In genomic region chr7:100874300-100874576, GRCh38 we compare ENCODE assay signal across 8 cellular contexts. TPM values are rescaled to one million over a fixed set of nuclear protein-coding genes. Genes with fewer than 3 reads are reported as not detected.
DNase-seq lines count a peak whose midpoint lies in the region; ATAC-seq lines count a peak whose summit lies in the region.

No MANE protein-coding gene starts in this region.

- peaks cover 28% of the 10 kb centered on the region for H3K4me1 ChIP-seq in mononuclear cell (ENCODE audit: insufficient read depth, low read length)

- H3K4me3 Mint-ChIP-seq in stimulated activated naive CD8-positive, alpha-beta T cell treated with anti-CD3 and anti-CD28 coated beads, Interleukin-15, Interleukin-2, amounts not matched to agents 100 ng/mL and 50 ng/mL, for 24 hours: peak overlapping the region; percentile 98

- H3K27me3 ChIP-seq in mononuclear cell (ENCODE audit: insufficient read depth, low read length): no peaks in the 10 kb centered on the region

- H3K36me3 Mint-ChIP-seq in stimulated activated naive CD8-positive, alpha-beta T cell treated with anti-CD3 and anti-CD28 coated beads, Interleukin-15, Interleukin-2, amounts not matched to agents 100 ng/mL and 50 ng/mL, for 24 hours (ENCODE audit: low read depth): peaks cover 59% of the 10 kb centered on the region

- no peak for DNase-seq in stimulated activated naive CD8-positive, alpha-beta T cell treated with anti-CD3 and anti-CD28 coated beads, Interleukin-15, Interleukin-2, amounts not matched to agents 100 U/mL and 50 U/mL, for 24 hours
- peak in 1 of 61 donors; percentile 38 for DNase-seq in caudate nucleus (lab: John Stamatoyannopoulos, UW)
- no peak for DNase-seq in globus pallidus (ENCODE audit: low spot score)
- no peak for DNase-seq in HCEC 1CT
- DNase-seq in HK-2 (ENCODE audit: unreplicated experiment): no peak
- DNase-seq in activated effector memory CD4-positive, alpha-beta T cell treated with Interleukin-2 at 50 U/mL for 16 hours: no peak

- no peaks in the 10 kb centered on the region for H3K9me3 ChIP-seq in mononuclear cell (ENCODE audit: low read depth, low read length)

- ATAC-seq in stimulated activated naive CD8-positive, alpha-beta T cell treated with anti-CD3 and anti-CD28 coated beads, Interleukin-15, Interleukin-2, amounts not matched to agents 100 U/mL and 50 U/mL, for 24 hours: no peak

- H3K27me3 Mint-ChIP-seq in stimulated activated naive CD8-positive, alpha-beta T cell treated with anti-CD3 and anti-CD28 coated beads, Interleukin-15, Interleukin-2, amounts not matched to agents 100 ng/mL and 50 ng/mL, for 24 hours: no peaks in the 10 kb centered on the region

- peaks cover 50% of the 10 kb centered on the region for H3K4me1 Mint-ChIP-seq in stimulated activated naive CD8-positive, alpha-beta T cell treated with anti-CD3 and anti-CD28 coated beads, Interleukin-15, Interleukin-2, amounts not matched to agents 100 ng/mL and 50 ng/mL, for 24 hours (ENCODE audit: low read depth)

- peak overlapping the region; percentile 99 for H3K27ac Mint-ChIP-seq in stimulated activated naive CD8-positive, alpha-beta T cell treated with anti-CD3 and anti-CD28 coated beads, Interleukin-15, Interleukin-2, amounts not matched to agents 100 ng/mL and 50 ng/mL, for 24 hours

- H3K27ac ChIP-seq in caudate nucleus (ENCODE audit: low read depth, low read length): peak overlapping the region; percentile 99

- peak overlapping the region; percentile 63 for H3K4me3 ChIP-seq in mononuclear cell (ENCODE audit: low read length)

- H3K9me3 Mint-ChIP-seq in stimulated activated naive CD8-positive, alpha-beta T cell treated with anti-CD3 and anti-CD28 coated beads, Interleukin-15, Interleukin-2, amounts not matched to agents 100 ng/mL and 50 ng/mL, for 24 hours: no peaks in the 10 kb centered on the region

RNA-seq across cellular contexts. Expression of gene SRRT, which starts 0.7 kb away (rescaled TPM):
- 51.4 TPM for total RNA-seq in mononuclear cell

RNA-seq across cellular contexts. Expression of gene TRIP6, which starts 7.1 kb away (rescaled TPM):
- 2.2 TPM for total RNA-seq in mononuclear cell

RNA-seq across cellular contexts. Expression of gene UFSP1, which starts 15.3 kb away (rescaled TPM):
- total RNA-seq in mononuclear cell: 1.5 TPM

RNA-seq across cellular contexts. Expression of gene ACHE, which starts 21.4 kb away (rescaled TPM):
- 0.21 TPM for total RNA-seq in mononuclear cell

RNA-seq across cellular contexts. Expression of gene SLC12A9, which starts 21.7 kb away (rescaled TPM):
- total RNA-seq in mononuclear cell: 22.6 TPM
